In the genomic region with DNA sequence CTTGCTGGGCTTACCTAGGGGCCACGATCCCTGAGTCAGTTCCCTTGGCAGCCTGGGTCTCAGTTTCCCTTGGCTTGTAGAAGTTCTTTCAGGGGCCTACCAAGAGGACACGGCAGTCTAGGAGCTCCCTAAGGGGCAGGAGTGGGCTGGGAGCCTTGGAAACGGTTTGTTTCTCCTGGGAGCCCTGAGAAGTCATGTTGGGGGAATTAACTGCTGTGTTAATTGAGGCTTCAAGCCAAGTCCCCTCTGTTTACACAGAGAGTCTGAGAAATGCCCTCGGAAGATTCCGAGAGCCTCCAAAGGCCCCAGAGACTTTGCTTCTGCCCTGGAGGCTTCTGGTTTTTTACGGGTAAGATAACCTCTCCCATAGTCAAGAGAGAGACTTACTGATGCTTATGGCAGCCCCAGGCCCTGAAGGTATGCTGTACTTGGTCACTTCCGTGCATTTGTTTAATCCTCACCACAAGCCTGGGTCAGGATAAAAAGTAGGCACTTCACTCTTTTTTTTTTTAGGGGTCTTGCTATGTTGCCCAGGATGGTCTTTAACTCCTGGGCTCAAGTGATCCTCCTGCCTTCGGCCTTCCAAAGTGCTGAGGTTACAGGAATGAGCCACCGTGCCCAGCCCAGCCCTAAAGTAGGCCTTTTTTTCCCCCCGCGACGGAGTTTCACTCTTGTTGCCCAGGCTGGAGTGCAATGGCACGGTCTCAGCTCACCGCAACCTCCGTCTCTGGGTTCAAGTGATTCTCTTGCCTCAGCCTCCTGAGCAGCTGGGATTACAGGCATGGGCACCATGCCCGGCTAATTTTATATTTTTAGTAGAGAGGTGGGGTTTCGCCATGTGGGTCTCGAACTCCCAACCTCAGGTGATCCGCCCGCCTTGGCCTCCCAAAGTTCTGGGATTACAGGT, we compare ENCODE assay signal across 1 cellular context.
TF ChIP-seq lines count a peak whose summit lies in the region.

No MANE protein-coding gene starts in this region.

TF ChIP-seq in GM12878, 131 proteins besides CTCF, POLR2A, EP300 and RAD21:
- TF ChIP-seq FOXM1 (IDR thresholded peaks at IDR 0.05; ENCODE audit: low read depth, low read length) (no peak), SMAD5 (IDR thresholded peaks at IDR 0.05; ENCODE audit: low read depth) (no peak), ZBTB40 (IDR thresholded peaks at IDR 0.05; ENCODE audit: borderline replicate concordance) (no peak), TAF1 (IDR thresholded peaks at IDR 0.05; ENCODE audit: borderline replicate concordance, low read depth, low read length) (no peak), HSF1 (IDR thresholded peaks at IDR 0.05; ENCODE audit: low read depth, low read length) (no peak), TCF12 (IDR thresholded peaks at IDR 0.05; ENCODE audit: low read depth, low read length) (no peak), BHLHE40 (IDR thresholded peaks at IDR 0.05; ENCODE audit: borderline replicate concordance in 1 of 2, low read depth in 2 of 2, low read length in 1 of 2) (no peak), EGR1 (IDR thresholded peaks at IDR 0.05; ENCODE audit: borderline replicate concordance in 1 of 2, low read depth in 2 of 2, low read length in 2 of 2) (no peak), NFIC (IDR thresholded peaks at IDR 0.05; ENCODE audit: low read depth, low read length) (no peak), SMARCA5 (IDR thresholded peaks at IDR 0.05) (no peak), FOS (IDR thresholded peaks at IDR 0.05; ENCODE audit: borderline replicate concordance, extremely low read depth, insufficient read length) (no peak), PBX3 (IDR thresholded peaks at IDR 0.05; ENCODE audit: insufficient replicate concordance, low read depth, low read length) (no peak)
